In genomic region chrX:3290561-3290960, GRCh38 we compare ENCODE assay signal across 15 cellular contexts. TPM values are rescaled to one million over a fixed set of nuclear protein-coding genes. Genes with fewer than 3 reads are reported as not detected.
DNase-seq lines count a peak whose midpoint lies in the region; TF ChIP-seq lines count a peak whose summit lies in the region.
"Had no signal": no experiment of that assay in that cellular context is flagged by ENCODE, and none has a peak within 500 bp of the region (broad histone marks: within the 10 kb centered on the region; RNA-seq: fewer than 3 reads in every experiment).

No MANE protein-coding gene starts in this region.

- H3K36me3 Mint-ChIP-seq in osteocyte (ENCODE audit: unreplicated experiment) = no peaks in the 10 kb centered on the region
- H3K36me3 Mint-ChIP-seq: CD8-positive, alpha-beta T cell had no signal

- no peak for TF ChIP-seq CTCF in osteocyte (IDR thresholded peaks at IDR 0.05)

- peaks cover 76% of the 10 kb centered on the region for H3K4me1 Mint-ChIP-seq in osteocyte (ENCODE audit: unreplicated experiment)
- H3K4me1 Mint-ChIP-seq: B cell had no signal

- peaks cover 10% of the 10 kb centered on the region for H3K9me3 Mint-ChIP-seq in osteocyte (ENCODE audit: unreplicated experiment)
- H3K9me3 Mint-ChIP-seq: CD8-positive, alpha-beta T cell had no signal

- peak; percentile 64 for DNase-seq in EH (ENCODE audit: low read depth)
- DNase-seq in RPMI7951 (ENCODE audit: low read depth) = peak; percentile 59
- DNase-seq in astrocyte of the hippocampus (ENCODE audit: low read depth, low spot score) = peak; percentile 33
- DNase-seq in osteocyte (ENCODE audit: extremely low spot score, unreplicated experiment) = no peak
- no peak for DNase-seq in H4 (ENCODE audit: low spot score)
- no peak for DNase-seq in HuH-7 (ENCODE audit: low spot score)
- DNase-seq in stimulated activated CD4-positive, alpha-beta T cell treated with anti-CD3 and anti-CD28 coated beads, Interleukin-4, amount 100 ng/mL, for 24 hours = no peak
- DNase-seq: 8988T; Calu3; CD8-positive, alpha-beta T cell; DMS79 treated with DMSO at 0.1 percent for 48 hours; EL had no signal

- no peaks in the 10 kb centered on the region for H3K27me3 Mint-ChIP-seq in osteocyte (ENCODE audit: unreplicated experiment)
- H3K27me3 Mint-ChIP-seq: B cell had no signal

- peak overlapping the region; percentile 72 for H3K27ac Mint-ChIP-seq in osteocyte (ENCODE audit: unreplicated experiment)
- H3K27ac Mint-ChIP-seq: B cell; CD8-positive, alpha-beta T cell had no signal

- H3K4me3 Mint-ChIP-seq in osteocyte (ENCODE audit: unreplicated experiment) = no peak overlapping the region
- H3K4me3 Mint-ChIP-seq: B cell; CD8-positive, alpha-beta T cell had no signal

RNA-seq across cellular contexts. Expression of gene MXRA5, which starts 55.9 kb away (rescaled TPM):
- 10.6 and 12.7 TPM in 2 replicates for total RNA-seq in RPMI7951 (2014; rRNA removed; shearing (Covaris generic))
- total RNA-seq in osteocyte = 188 and 215 TPM in 2 replicates
- total RNA-seq in H4 (2014; rRNA removed; shearing (Covaris generic)) = not detected in 2 replicates
- total RNA-seq: B cell; CD8-positive, alpha-beta T cell; G401; HT-29 had no signal

Comparison
In these comparisons a context has a peak if more than half of its experiments do, and no peak if none do; other contexts are left out.
1. DNase-seq: peak in EH (single experiment), RPMI7951 (single experiment) and astrocyte of the hippocampus (single experiment); none in osteocyte (single experiment), H4 (single experiment), HuH-7 (single experiment) and stimulated activated CD4-positive, alpha-beta T cell treated with anti-CD3 and anti-CD28 coated beads, Interleukin-4, amount 100 ng/mL, for 24 hours (single experiment).
2. RNA of gene MXRA5, which starts 55.9 kb away (total RNA-seq): 188 to 215 TPM in osteocyte; 10.6 to 12.7 TPM in RPMI7951 and not detected in H4; every median in the first group is over 10 times any median in the second.